10 cellular contexts compared by ENCODE assay signal in the genomic region with DNA sequence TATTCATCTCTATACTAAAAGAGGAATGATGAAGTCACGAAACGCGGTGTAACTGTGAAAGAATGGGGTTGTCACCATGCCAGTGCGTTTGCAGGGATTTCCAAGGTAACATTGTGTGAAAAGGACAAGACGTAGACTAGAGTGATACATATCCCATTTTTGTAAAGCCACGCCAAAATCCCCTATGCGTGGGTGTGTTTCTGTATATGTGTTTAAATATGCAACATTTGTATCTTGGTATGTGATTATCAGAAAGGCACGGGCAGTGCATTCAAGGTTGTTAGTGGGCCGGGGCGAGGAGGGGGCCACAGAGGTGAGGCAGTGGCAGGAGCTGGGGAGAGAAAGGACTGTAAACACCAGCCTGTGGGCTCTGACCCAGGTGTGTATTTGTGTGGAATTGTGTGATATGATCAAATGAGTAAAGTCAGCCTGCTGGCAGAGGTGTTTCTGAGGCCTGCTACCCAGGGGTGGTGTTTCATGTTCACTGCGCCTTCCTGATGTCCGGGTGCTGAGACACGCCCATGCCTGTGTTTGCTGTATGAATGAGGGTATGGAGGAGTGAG.
DNase-seq lines count a peak whose midpoint lies in the region; ATAC-seq lines count a peak whose summit lies in the region.
"Had no signal": no experiment of that assay in that cellular context is flagged by ENCODE, and none has a peak within 500 bp of the region (broad histone marks: within the 10 kb centered on the region; RNA-seq: fewer than 3 reads in every experiment).

No MANE protein-coding gene starts in this region.

- no peaks in the 10 kb centered on the region for H3K36me3 Mint-ChIP-seq in activated naive CD4-positive, alpha-beta T cell treated with anti-CD3 and anti-CD28 coated beads, Interleukin-2, amount 50 U/mL, for 72 hours
- H3K36me3 Mint-ChIP-seq in activated naive CD8-positive, alpha-beta T cell treated with anti-CD3 and anti-CD28 coated beads, Interleukin-2, amount 50 U/mL, for 24 hours (ENCODE audit: low read depth): no peaks in the 10 kb centered on the region

- H3K27ac Mint-ChIP-seq in activated naive CD4-positive, alpha-beta T cell treated with anti-CD3 and anti-CD28 coated beads, Interleukin-2, amount 50 U/mL, for 72 hours: peak overlapping the region; percentile 2 to 61
- peak overlapping the region; percentile 71 for H3K27ac Mint-ChIP-seq in activated naive CD8-positive, alpha-beta T cell treated with anti-CD3 and anti-CD28 coated beads, Interleukin-2, amount 50 U/mL, for 24 hours

- H3K4me3 Mint-ChIP-seq in activated naive CD8-positive, alpha-beta T cell treated with anti-CD3 and anti-CD28 coated beads, Interleukin-2, amount 50 U/mL, for 24 hours: peak overlapping the region; percentile 49

- DNase-seq in activated naive CD4-positive, alpha-beta T cell treated with anti-CD3 and anti-CD28 coated beads, Interleukin-2, amount 50 U/mL, for 72 hours (ENCODE audit: low spot score in 2 of 2): peak in 1 of 2 donors; percentile 48
- DNase-seq in activated naive CD4-positive, alpha-beta T cell treated with anti-CD3 and anti-CD28 coated beads, Interleukin-2, amount 50 U/mL, for 16 hours: no peak
- DNase-seq in activated naive CD8-positive, alpha-beta T cell treated with anti-CD3 and anti-CD28 coated beads, Interleukin-2, amount 50 U/mL, for 24 hours: peak; percentile 29
- peak; percentile 54 for DNase-seq in stimulated activated naive CD8-positive, alpha-beta T cell treated with anti-CD3 and anti-CD28 coated beads, Interleukin-15, Interleukin-2, amounts not matched to agents 100 U/mL and 50 U/mL, for 24 hours
- DNase-seq in NOMO-1 treated with dmso at 0.1 percent for 144 hours (lab: John Stamatoyannopoulos, UW; ENCODE audit: unreplicated experiment) (no peak), COR-L47 (lab: John Stamatoyannopoulos, UW) (no peak), NCI-H187 (lab: John Stamatoyannopoulos, UW) (no peak)
- DNase-seq: effector CD4-positive, alpha-beta T cell had no signal

- ATAC-seq in activated naive CD4-positive, alpha-beta T cell treated with anti-CD3 and anti-CD28 coated beads, Interleukin-2, amount 50 U/mL, for 72 hours: peak; percentile 33 to 70
- peak; percentile 36 for ATAC-seq in GM21381 (IDR thresholded peaks at IDR 0.05; ENCODE audit: unreplicated experiment)
- peak; percentile 37 for ATAC-seq in activated naive CD8-positive, alpha-beta T cell treated with anti-CD3 and anti-CD28 coated beads, Interleukin-2, amount 50 U/mL, for 24 hours
- ATAC-seq in stimulated activated naive CD8-positive, alpha-beta T cell treated with anti-CD3 and anti-CD28 coated beads, Interleukin-15, Interleukin-2, amounts not matched to agents 100 U/mL and 50 U/mL, for 24 hours: peak; percentile 34
- ATAC-seq: left lung had no signal

- H3K27me3 Mint-ChIP-seq in activated naive CD8-positive, alpha-beta T cell treated with anti-CD3 and anti-CD28 coated beads, Interleukin-2, amount 50 U/mL, for 24 hours: no peaks in the 10 kb centered on the region

- no peaks in the 10 kb centered on the region for H3K9me3 Mint-ChIP-seq in activated naive CD4-positive, alpha-beta T cell treated with anti-CD3 and anti-CD28 coated beads, Interleukin-2, amount 50 U/mL, for 72 hours
- H3K9me3 Mint-ChIP-seq in activated naive CD8-positive, alpha-beta T cell treated with anti-CD3 and anti-CD28 coated beads, Interleukin-2, amount 50 U/mL, for 24 hours: no peaks in the 10 kb centered on the region

- H3K4me1 Mint-ChIP-seq in activated naive CD8-positive, alpha-beta T cell treated with anti-CD3 and anti-CD28 coated beads, Interleukin-2, amount 50 U/mL, for 24 hours: peaks cover 34% of the 10 kb centered on the region

Comparison
In these comparisons a context has a peak if more than half of its experiments do, and no peak if none do; other contexts are left out.
1. DNase-seq: peak in activated naive CD8-positive, alpha-beta T cell treated with anti-CD3 and anti-CD28 coated beads, Interleukin-2, amount 50 U/mL, for 24 hours (single experiment) and stimulated activated naive CD8-positive, alpha-beta T cell treated with anti-CD3 and anti-CD28 coated beads, Interleukin-15, Interleukin-2, amounts not matched to agents 100 U/mL and 50 U/mL, for 24 hours (single experiment); none in activated naive CD4-positive, alpha-beta T cell treated with anti-CD3 and anti-CD28 coated beads, Interleukin-2, amount 50 U/mL, for 16 hours (single experiment), NOMO-1 treated with dmso at 0.1 percent for 144 hours (single experiment), COR-L47 (single experiment) and NCI-H187 (0 of 2).
2. Peak in every context shown above with its lines, with median percentiles within 50 percentile points of each other: ATAC-seq.